ENCODE assay signal across 10 cellular contexts in genomic region chr7:6384327-6384726, GRCh38. TPM values are rescaled to one million over a fixed set of nuclear protein-coding genes. Genes with fewer than 3 reads are reported as not detected.
A peak's percentile ranks its signal among the peaks of the same experiment; 100 is the strongest.
DNase-seq lines count a peak whose midpoint lies in the region; ATAC-seq and TF ChIP-seq lines count a peak whose summit lies in the region.
"Had no signal": no experiment of that assay in that cellular context is flagged by ENCODE, and none has a peak within 500 bp of the region (broad histone marks: within the 10 kb centered on the region; RNA-seq: fewer than 3 reads in every experiment).

No MANE protein-coding gene starts in this region.

- intact Hi-C loops in left colon (cut with DNase I, micrococcal nuclease) (no loop called here), spleen (cut with DNase I; ENCODE audit: low total_unique reads) (no loop called here)

- peaks cover 50% of the 10 kb centered on the region for H3K4me1 ChIP-seq in GM23338 (ENCODE audit: insufficient read depth)
- peaks cover 55 to 95% (median 82%) of the 10 kb centered on the region in 6 donors for H3K4me1 ChIP-seq in spleen

- H3K27me3 Mint-ChIP-seq in GM23338 (ENCODE audit: insufficient read depth, low read depth, poor library complexity) (peaks cover 5% of the 10 kb centered on the region), T-cell (no peaks in the 10 kb centered on the region)
- H3K27me3 Mint-ChIP-seq in activated T-helper 17 cell treated with anti-CD3 and anti-CD28 coated beads, Interleukin-2, amount 50 U/mL, for 72 hours, result no peaks in the 10 kb centered on the region
- H3K27me3 Mint-ChIP-seq: activated naive CD8-positive, alpha-beta T cell treated with anti-CD3 and anti-CD28 coated beads, Interleukin-2, amount 10 ng/mL, durations not matched to agents 7 days and 5 days had no signal

- H3K36me3 ChIP-seq in GM23338 (ENCODE audit: insufficient read depth), result 0 out of 2 replicates have a peak, but pooled peaks cover 13% of the 10 kb centered on the region
- H3K36me3 ChIP-seq in spleen, result peaks cover 0 to 35% (median 17%) of the 10 kb centered on the region in 6 donors

- H3K4me1 Mint-ChIP-seq in GM23338 (peaks cover 45% of the 10 kb centered on the region), T-cell (peaks cover 62 to 72% (median 71%) of the 10 kb centered on the region in 3 donors)
- peaks cover 37% of the 10 kb centered on the region for H3K4me1 Mint-ChIP-seq in activated T-helper 17 cell treated with anti-CD3 and anti-CD28 coated beads, Interleukin-2, amount 50 U/mL, for 72 hours

- no peaks in the 10 kb centered on the region for H3K27me3 ChIP-seq in GM23338 (ENCODE audit: insufficient read depth)
- H3K27me3 ChIP-seq in spleen (replicated peaks in 1 of 7), result no peaks in the 10 kb centered on the region

- no peak for DNase-seq in GM23338 (ENCODE audit: low spot score)
- no peak for DNase-seq in left colon
- DNase-seq in spleen, result peak; percentile 25
- DNase-seq in caudate nucleus (lab: John Stamatoyannopoulos, UW), result no peak
- DNase-seq in T-cell, result no peak
- DNase-seq in DMS 273 treated with DMSO at 0.1 percent for 48 hours (lab: John Stamatoyannopoulos, UW), result no peak
- DNase-seq in OCI-M1 (lab: John Stamatoyannopoulos, UW), result no peak
- DNase-seq: activated naive CD8-positive, alpha-beta T cell treated with anti-CD3 and anti-CD28 coated beads, Interleukin-2, amount 10 ng/mL, durations not matched to agents 7 days and 5 days; NCI-H1105 treated with DMSO at 0.1 percent for 48 hours had no signal

- no peak for TF ChIP-seq POLR2A in spleen (IDR thresholded peaks at IDR 0.05)

- H3K27ac Mint-ChIP-seq in GM23338, result peak overlapping the region; percentile 56
- no peak overlapping the region for H3K27ac Mint-ChIP-seq in activated T-helper 17 cell treated with anti-CD3 and anti-CD28 coated beads, Interleukin-2, amount 50 U/mL, for 72 hours
- H3K27ac Mint-ChIP-seq in T-cell, result peak overlapping the region in 1 of 2 donors; percentile 59
- H3K27ac Mint-ChIP-seq: activated naive CD8-positive, alpha-beta T cell treated with anti-CD3 and anti-CD28 coated beads, Interleukin-2, amount 10 ng/mL, durations not matched to agents 7 days and 5 days had no signal

- POLR2A ChIA-PET in T-cell (lab: Charles Lee), result no interaction called here

- H3K4me3 ChIP-seq in GM23338 (no peak overlapping the region), spleen (peak overlapping the region in 1 of 8 donors; percentile 11)

- H3K79me2 ChIP-seq in GM23338 (replicated peaks; ENCODE audit: insufficient read depth), result peaks cover 100% of the 10 kb centered on the region

- H2AFZ ChIP-seq in GM23338, result no peak overlapping the region

- no peak for TF ChIP-seq CTCF in GM23338 (conservative IDR thresholded peaks at IDR 0.05; ENCODE audit: low read depth in 2 of 2)
- TF ChIP-seq CTCF in spleen (IDR thresholded peaks at IDR 0.05 in 8 of 11, conservative IDR thresholded peaks at IDR 0.05 in 3 of 11), result no peak

- H3K4me3 Mint-ChIP-seq in GM23338 (no peak overlapping the region), T-cell (no peak overlapping the region)
- peak overlapping the region; percentile 20 for H3K4me3 Mint-ChIP-seq in activated T-helper 17 cell treated with anti-CD3 and anti-CD28 coated beads, Interleukin-2, amount 50 U/mL, for 72 hours
- H3K4me3 Mint-ChIP-seq: activated naive CD8-positive, alpha-beta T cell treated with anti-CD3 and anti-CD28 coated beads, Interleukin-2, amount 10 ng/mL, durations not matched to agents 7 days and 5 days had no signal

- H3K27ac ChIP-seq in GM23338 (ENCODE audit: low read depth) (peak overlapping the region; percentile 73), spleen (peak overlapping the region in 6 of 8 donors; percentile 35 to 83 (median 74)), caudate nucleus (ENCODE audit: low read depth, low read length) (no peak overlapping the region)

- H3K4me2 ChIP-seq in GM23338, result peak overlapping the region; percentile 69

- CTCF ChIA-PET in T-cell (lab: Charles Lee), result interaction anchor here (0.7 to 1.4 kb wide), 2 partner anchors 62 to 1750 kb away, joined by 3 to 5 read pairs; no protein-coding TSS in a partner anchor

- no peaks in the 10 kb centered on the region; the same call in 1 of the 2 replicates for H3K9me2 ChIP-seq in GM23338 (ENCODE audit: insufficient read depth)

- peaks cover 45% of the 10 kb centered on the region for H3K36me3 Mint-ChIP-seq in GM23338 (ENCODE audit: low read depth)
- peaks cover 78% of the 10 kb centered on the region for H3K36me3 Mint-ChIP-seq in activated T-helper 17 cell treated with anti-CD3 and anti-CD28 coated beads, Interleukin-2, amount 50 U/mL, for 72 hours (ENCODE audit: low read depth)
- H3K36me3 Mint-ChIP-seq in T-cell, result peaks cover 17% of the 10 kb centered on the region

- peaks cover 82% of the 10 kb centered on the region for H4K20me1 ChIP-seq in GM23338 (replicated peaks; ENCODE audit: insufficient read depth)

- H3K9me3 Mint-ChIP-seq in GM23338 (no peaks in the 10 kb centered on the region), T-cell (no peaks in the 10 kb centered on the region)
- H3K9me3 Mint-ChIP-seq in activated T-helper 17 cell treated with anti-CD3 and anti-CD28 coated beads, Interleukin-2, amount 50 U/mL, for 72 hours, result no peaks in the 10 kb centered on the region
- H3K9me3 Mint-ChIP-seq: activated naive CD8-positive, alpha-beta T cell treated with anti-CD3 and anti-CD28 coated beads, Interleukin-2, amount 10 ng/mL, durations not matched to agents 7 days and 5 days had no signal

- H3F3A ChIP-seq in GM23338 (replicated peaks; ENCODE audit: low read depth), result peaks cover 7% of the 10 kb centered on the region

- 75 to 90% (median 83%) methylated on average over 4 of the region's 4 CpGs for WGBS in spleen, 5 donors

- ATAC-seq in GM23338 (no peak; the same call in 2 of the 3 replicates), left colon (peak; percentile 67), T-cell (replicated peaks in 1 of 4) (no peak)
- no peak for ATAC-seq in activated T-helper 17 cell treated with anti-CD3 and anti-CD28 coated beads, Interleukin-2, amount 50 U/mL, for 72 hours (replicated peaks)

- H3K9me3 ChIP-seq in spleen, result no peaks in the 10 kb centered on the region

TF ChIP-seq in GM23338, 12 proteins besides CTCF, POLR2A, EP300 and RAD21:
- TF ChIP-seq POLR2AphosphoS5 (IDR thresholded peaks at IDR 0.05; ENCODE audit: low read depth) (no peak), ETS1 (IDR thresholded peaks at IDR 0.05) (no peak), ZNF114 (CRISPR knock-in tag; IDR thresholded peaks at IDR 0.05) (no peak), REST (IDR thresholded peaks at IDR 0.05; ENCODE audit: unreplicated experiment) (no peak)

RNA-seq across cellular contexts. Expression of gene RAC1, which starts 10.0 kb away (rescaled TPM):
- total RNA-seq in GM23338 (2014; rRNA removed; shearing (Covaris generic)), result 142 and 150 TPM in 2 replicates
- polyA plus RNA-seq in GM23338 (2016; fragmentation: Nextera tagmentation; extraction: Ambion mirVana) (844 and 859 TPM in 2 replicates), spleen (100 to 1,000 TPM; 137 to 185 (median 162) TPM)
- 100 to 1,000 TPM in 1 of 2 donors, 10 to 100 TPM in 1; 96.1 to 182 TPM for total RNA-seq in activated T-helper 17 cell treated with anti-CD3 and anti-CD28 coated beads, Interleukin-2, amount 50 U/mL, for 72 hours
- total RNA-seq in left colon (100 to 1,000 TPM; 422 to 431 TPM), spleen (100 to 1,000 TPM; 135 to 200 (median 174) TPM), T-cell (10 to 100 TPM; 57.2 to 99.3 (median 94.8) TPM)

RNA-seq across cellular contexts. Expression of gene FAM220A, which starts 35.6 kb away (rescaled TPM):
- 23.6 and 25.1 TPM in 2 replicates for total RNA-seq in GM23338 (2014; rRNA removed; shearing (Covaris generic))
- polyA plus RNA-seq in GM23338 (2016; fragmentation: Nextera tagmentation; extraction: Ambion mirVana) (11.0 and 12.8 TPM in 2 replicates), spleen (10 to 100 TPM in 2 of 3 donors, 1 to 10 TPM in 1; 6.3 to 10.3 (median 10.2) TPM)
- 10 to 100 TPM; 11.7 to 13.4 TPM for total RNA-seq in activated T-helper 17 cell treated with anti-CD3 and anti-CD28 coated beads, Interleukin-2, amount 50 U/mL, for 72 hours
- total RNA-seq in left colon (10 to 100 TPM in 1 of 2 donors, 1 to 10 TPM in 1; 8.2 to 10.1 TPM), spleen (10 to 100 TPM; 10.5 to 14.6 (median 12.2) TPM), T-cell (10 to 100 TPM in 3 of 5 donors, 1 to 10 TPM in 2; 6.2 to 20.6 (median 13.1) TPM)
